28 cellular contexts compared by ENCODE assay signal in the genomic region with DNA sequence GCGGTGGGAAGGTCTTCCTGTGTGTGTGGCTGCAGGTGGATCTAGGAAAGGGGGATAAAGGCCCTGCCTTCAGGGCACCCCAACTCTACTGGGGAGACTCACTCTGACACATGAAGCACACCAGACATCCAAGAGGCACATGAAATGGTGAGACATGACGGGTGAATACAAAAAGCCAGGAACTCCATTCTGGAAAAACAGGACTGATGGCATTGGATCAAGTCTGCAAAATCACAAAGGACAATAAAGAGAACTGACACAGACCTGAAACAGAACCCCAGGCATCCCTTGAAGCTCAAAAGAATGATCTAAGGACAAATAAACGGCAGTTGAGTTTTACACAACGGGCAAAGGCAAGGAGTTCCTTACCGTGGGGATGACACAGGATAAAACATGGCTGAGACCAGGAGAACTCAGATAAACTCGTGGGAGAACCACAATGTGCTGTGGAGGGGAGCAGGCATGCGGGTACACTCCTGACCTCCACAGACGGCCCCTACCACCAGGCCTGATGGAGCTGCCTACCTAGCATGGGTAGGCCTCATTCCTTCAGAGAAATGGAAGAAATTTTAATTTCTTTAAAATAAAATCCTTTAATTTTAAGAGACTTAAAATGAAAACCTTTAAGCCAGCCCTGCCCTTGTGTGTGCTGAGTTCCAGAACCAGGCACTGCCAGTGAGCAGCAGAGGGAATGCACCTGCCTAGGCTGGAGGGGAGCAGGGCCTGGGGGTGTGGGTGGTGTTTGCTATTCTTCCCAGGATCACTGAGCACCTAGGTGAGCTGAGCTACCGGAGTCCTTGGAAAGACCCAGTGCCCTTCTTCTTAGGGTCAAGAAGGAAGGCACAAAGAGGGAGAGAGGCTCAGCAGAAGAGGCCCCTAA.
"Had no signal": no experiment of that assay in that cellular context is flagged by ENCODE, and none has a peak within 500 bp of the region (broad histone marks: within the 10 kb centered on the region; RNA-seq: fewer than 3 reads in every experiment).

No MANE protein-coding gene starts in this region.

- H3K27ac Mint-ChIP-seq: activated CD8-positive, alpha-beta T cell treated with anti-CD3 and anti-CD28 coated beads for 36 hours; activated naive CD8-positive, alpha-beta T cell treated with anti-CD3 and anti-CD28 coated beads for 36 hours; effector memory CD8-positive, alpha-beta T cell; mesothelial cell of epicardium; naive thymus-derived CD4-positive, alpha-beta T cell; T-helper 1 cell treated with Interleukin-12 subunit alpha and Interleukin-12 subunit beta and Interleukin-4 antibody, amounts not matched to agents 30 μg/mL and 1 μg/mL, for 36 hours; WTC11 had no signal

- H3K9me3 Mint-ChIP-seq: activated CD8-positive, alpha-beta T cell treated with anti-CD3 and anti-CD28 coated beads for 36 hours; activated T-cell treated with anti-CD3 and anti-CD28 coated beads, Interleukin-2, amount 50 U/mL, for 4 hours; effector memory CD8-positive, alpha-beta T cell; mesothelial cell of epicardium; T-helper 1 cell treated with Interleukin-12 subunit alpha and Interleukin-12 subunit beta and Interleukin-4 antibody, amounts not matched to agents 30 μg/mL and 1 μg/mL, for 36 hours had no signal

- H3K4me1 ChIP-seq: adrenal gland, testis, uterus had no signal

- H3K36me3 Mint-ChIP-seq: activated naive CD8-positive, alpha-beta T cell treated with anti-CD3 and anti-CD28 coated beads for 36 hours; mesothelial cell of epicardium; naive thymus-derived CD4-positive, alpha-beta T cell; WTC11 had no signal

- DNase-seq: activated CD4-positive, alpha-beta T cell treated with anti-CD3 and anti-CD28 coated beads, Interleukin-2, amount 50 U/mL, for 1 hour; activated CD8-positive, alpha-beta T cell treated with anti-CD3 and anti-CD28 coated beads for 36 hours; activated naive CD4-positive, alpha-beta T cell; activated naive CD8-positive, alpha-beta T cell treated with anti-CD3 and anti-CD28 coated beads for 36 hours; activated T-cell treated with anti-CD3 and anti-CD28 coated beads, Interleukin-2, amount 50 U/mL, for 4 hours; adrenal gland; aorta; body of pancreas; cerebellar nuclear complex; effector memory CD8-positive, alpha-beta T cell; left cardiac atrium; naive thymus-derived CD4-positive, alpha-beta T cell; right lobe of liver; stimulated activated CD4-positive, alpha-beta T cell treated with anti-CD3 and anti-CD28 coated beads, Interleukin-2, amount 100 ng/mL, for 48 hours; stimulated activated naive CD4-positive, alpha-beta T cell treated with Interleukin-2 at 50 U/mL for 16 hours; SW 1271; T-helper 9 cell; testis; transverse colon; uterus had no signal

- H3K4me3 Mint-ChIP-seq: activated CD8-positive, alpha-beta T cell treated with anti-CD3 and anti-CD28 coated beads for 36 hours; activated naive CD8-positive, alpha-beta T cell treated with anti-CD3 and anti-CD28 coated beads for 36 hours; activated T-cell treated with anti-CD3 and anti-CD28 coated beads, Interleukin-2, amount 50 U/mL, for 4 hours; effector memory CD8-positive, alpha-beta T cell; mesothelial cell of epicardium; naive thymus-derived CD4-positive, alpha-beta T cell; neural crest cell; T-helper 1 cell treated with Interleukin-12 subunit alpha and Interleukin-12 subunit beta and Interleukin-4 antibody, amounts not matched to agents 30 μg/mL and 1 μg/mL, for 36 hours; WTC11 had no signal

- H3K27me3 Mint-ChIP-seq: activated naive CD8-positive, alpha-beta T cell treated with anti-CD3 and anti-CD28 coated beads for 36 hours; naive thymus-derived CD4-positive, alpha-beta T cell had no signal

- H3K4me3 ChIP-seq: adrenal gland, body of pancreas, cardiac muscle cell, coronary artery, dorsolateral prefrontal cortex, right lobe of liver, testis, transverse colon, uterus had no signal

- H3K36me3 ChIP-seq: adrenal gland, cardiac muscle cell, right lobe of liver, transverse colon, uterus had no signal

- H3K9me3 ChIP-seq: adrenal gland, body of pancreas, right lobe of liver, testis, transverse colon, uterus had no signal

- H3K4me1 Mint-ChIP-seq: activated naive CD8-positive, alpha-beta T cell treated with anti-CD3 and anti-CD28 coated beads for 36 hours; naive thymus-derived CD4-positive, alpha-beta T cell had no signal

- H3K27me3 ChIP-seq: adrenal gland, body of pancreas, cardiac muscle cell, right lobe of liver, testis, transverse colon, uterus had no signal

- H3K27ac ChIP-seq: adrenal gland, cardiac muscle cell, coronary artery, dorsolateral prefrontal cortex, right lobe of liver, testis, transverse colon, uterus had no signal

- ATAC-seq: activated CD8-positive, alpha-beta T cell treated with anti-CD3 and anti-CD28 coated beads for 36 hours; activated T-cell treated with anti-CD3 and anti-CD28 coated beads, Interleukin-2, amount 50 U/mL, for 4 hours; body of pancreas; effector memory CD8-positive, alpha-beta T cell; left ventricle myocardium superior; naive thymus-derived CD4-positive, alpha-beta T cell; right lobe of liver had no signal
